ENCODE assay signal across 12 cellular contexts in genomic region chr2:45963816-45964215, GRCh38.
DNase-seq lines count a peak whose midpoint lies in the region; ATAC-seq, FAIRE-seq and TF ChIP-seq lines count a peak whose summit lies in the region.
"Had no signal": no experiment of that assay in that cellular context is flagged by ENCODE, and none has a peak within 500 bp of the region (broad histone marks: within the 10 kb centered on the region; RNA-seq: fewer than 3 reads in every experiment).

No MANE protein-coding gene starts in this region.

- H3K27ac ChIP-seq in GM23248 (peak overlapping the region; percentile 85), foreskin keratinocyte (peak overlapping the region; percentile 34), small intestine (ENCODE audit: low read depth in 1 of 2, low read length in 1 of 2) (peak overlapping the region; percentile 77 to 80)

- no peak overlapping the region for H3K4me3 ChIP-seq in GM23248
- no peak overlapping the region for H3K4me3 ChIP-seq in small intestine (ENCODE audit: low read depth in 1 of 2, low read length in 2 of 2)
- H3K4me3 ChIP-seq: pancreas had no signal

- in situ Hi-C loops in GM23248 (cut with MboI): no loop called here

- no peaks in the 10 kb centered on the region for H3K9me2 ChIP-seq in GM23248 (ENCODE audit: insufficient read depth)

- no peaks in the 10 kb centered on the region for H3K36me3 ChIP-seq in GM23248 (ENCODE audit: low read depth)
- H3K36me3 ChIP-seq in small intestine (ENCODE audit: control insufficient read depth in 2 of 2, insufficient read depth in 2 of 2, low read length in 2 of 2): no peaks in the 10 kb centered on the region
- H3K36me3 ChIP-seq: pancreas had no signal

- peaks cover 40% of the 10 kb centered on the region for H3F3A ChIP-seq in GM23248 (ENCODE audit: insufficient read depth)

- 56 to 57% methylated on average over 7 of the region's 7 CpGs for whole genome bisulfite sequencing in GM23248 (ENCODE audit: low coverage in 1 of 2, low lambda C conversion rate in 2 of 2, missing lambda C conversion rate in 2 of 2), 2 experiments
- WGBS in small intestine, 3 donors: 61 to 80% (median 65%) methylated on average over 7 of the region's 7 CpGs

- H3K9ac ChIP-seq in GM23248: peak overlapping the region; percentile 23

- no peaks in the 10 kb centered on the region for H4K20me1 ChIP-seq in GM23248 (ENCODE audit: insufficient read depth)

- no peak overlapping the region for H2AFZ ChIP-seq in GM23248

- DNase-seq in GM23248 (no peak), foreskin keratinocyte (peak; percentile 64 to 85), small intestine (no peak), amniotic stem cell (lab: John Stamatoyannopoulos, UW) (no peak), H4 (ENCODE audit: low spot score) (no peak), NCI-H446 (lab: John Stamatoyannopoulos, UW) (no peak)
- DNase-seq: stimulated activated naive B cell treated with anti-CD40 and anti-IgM and Interleukin-4, amounts not matched to agents 10 μg/mL and 1 μg/mL and 100 μg/mL, for 72 hours had no signal

- no peak for FAIRE-seq in small intestine (lab: Jason Lieb, UNC)
- FAIRE-seq: pancreas, TTC549 had no signal

- H3K4me2 ChIP-seq in GM23248 (ENCODE audit: unreplicated experiment): peak overlapping the region; percentile 1

- no peaks in the 10 kb centered on the region for H3K27me3 ChIP-seq in GM23248 (replicated peaks; ENCODE audit: insufficient read depth)
- H3K27me3 ChIP-seq in foreskin keratinocyte: no peaks in the 10 kb centered on the region
- no peaks in the 10 kb centered on the region for H3K27me3 ChIP-seq in small intestine (ENCODE audit: control insufficient read depth in 2 of 2, insufficient read depth in 2 of 2, low read length in 2 of 2)
- H3K27me3 ChIP-seq: pancreas had no signal

- H3K79me2 ChIP-seq in GM23248 (ENCODE audit: insufficient read depth): peaks cover 32% of the 10 kb centered on the region

- no peak for TF ChIP-seq CTCF in foreskin keratinocyte (conservative IDR thresholded peaks at IDR 0.05)

- ATAC-seq in SK-N-SH treated with all-trans-retinoic acid at 6 μM for 48 hours (peak; percentile 8; the same call in 2 of the 3 replicates), foreskin keratinocyte (peak; percentile 58), HG03432 (IDR thresholded peaks at IDR 0.05; ENCODE audit: unreplicated experiment) (no peak)
- ATAC-seq: activated T-helper 17 cell treated with anti-CD3 and anti-CD28 coated beads, Interleukin-2, amount 50 U/mL, for 72 hours; stimulated activated naive B cell treated with anti-CD40 and anti-IgM and Interleukin-4, amounts not matched to agents 10 μg/mL and 1 μg/mL and 100 μg/mL, for 72 hours had no signal

- H3K4me1 ChIP-seq in GM23248 (ENCODE audit: insufficient read depth): peaks cover 54% of the 10 kb centered on the region
- H3K4me1 ChIP-seq in foreskin keratinocyte: peaks cover 34% of the 10 kb centered on the region
- H3K4me1 ChIP-seq in small intestine (ENCODE audit: control insufficient read depth in 2 of 2, insufficient read depth in 1 of 2, low read depth in 1 of 2, low read length in 1 of 2): peaks cover 13 to 18% of the 10 kb centered on the region in 2 donors

- H3K9me3 ChIP-seq in GM23248 (ENCODE audit: low read depth): no peaks in the 10 kb centered on the region
- no peaks in the 10 kb centered on the region for H3K9me3 ChIP-seq in small intestine (ENCODE audit: control insufficient read depth, low read depth)
- H3K9me3 ChIP-seq: pancreas had no signal

TF ChIP-seq in SK-N-SH treated with all-trans-retinoic acid at 6 μM for 48 hours, 23 proteins besides CTCF, POLR2A, EP300 and RAD21:
- no peak for TF ChIP-seq ZNF70 (CRISPR knock-in tag; IDR thresholded peaks at IDR 0.05)

Comparison
In these comparisons a context has a peak if more than half of its experiments do, and no peak if none do; other contexts are left out.
1. DNase-seq: peak in foreskin keratinocyte (2 of 2); none in GM23248 (single experiment), small intestine (single experiment), amniotic stem cell (single experiment), H4 (single experiment) and NCI-H446 (0 of 2).
2. H3K27ac ChIP-seq: peak in every context shown above with its lines; median percentile 85 in GM23248; 78 in small intestine; 34 in foreskin keratinocyte.